12 cellular contexts compared by ENCODE assay signal in genomic region chr16:57484515-57485005, GRCh38. TPM values are rescaled to one million over a fixed set of nuclear protein-coding genes. Genes with fewer than 3 reads are reported as not detected.
DNase-seq lines count a peak whose midpoint lies in the region; ATAC-seq, FAIRE-seq and TF ChIP-seq lines count a peak whose summit lies in the region.
"Had no signal": no experiment of that assay in that cellular context is flagged by ENCODE, and none has a peak within 500 bp of the region (broad histone marks: within the 10 kb centered on the region; RNA-seq: fewer than 3 reads in every experiment).

No MANE protein-coding gene starts in this region.

- H3K9me3 ChIP-seq in BLaER1 (peaks cover 6% of the 10 kb centered on the region), T-helper 17 cell (ENCODE audit: control insufficient read depth, low read length, poor library complexity, severe bottlenecking) (no peaks in the 10 kb centered on the region), kidney (ENCODE audit: control insufficient read depth in 1 of 2, low read length in 2 of 2) (no peaks in the 10 kb centered on the region), smooth muscle cell (replicated peaks; ENCODE audit: low read depth) (no peaks in the 10 kb centered on the region), MM.1S (replicated peaks; ENCODE audit: insufficient read depth, low read length) (no peaks in the 10 kb centered on the region)

- H3K4me1 Mint-ChIP-seq in T-helper 17 cell = peaks cover 11% of the 10 kb centered on the region

- H3K4me2 ChIP-seq in BLaER1 = peak overlapping the region; percentile 94; the same call in 1 of the 2 replicates
- H3K4me2 ChIP-seq in smooth muscle cell = peak overlapping the region; percentile 98
- H3K4me2 ChIP-seq in MM.1S (ENCODE audit: low read depth, low read length) = no peak overlapping the region

- H3K79me2 ChIP-seq in smooth muscle cell (ENCODE audit: low read depth) (peaks cover 63% of the 10 kb centered on the region), MM.1S (ENCODE audit: low read length) (no peaks in the 10 kb centered on the region)

- H2AFZ ChIP-seq in smooth muscle cell (ENCODE audit: low read depth) (no peak overlapping the region), MM.1S (ENCODE audit: low read length) (no peak overlapping the region)

- no peaks in the 10 kb centered on the region for H3K27me3 Mint-ChIP-seq in T-helper 17 cell
- H3K27me3 Mint-ChIP-seq: activated CD4-positive, alpha-beta T cell treated with anti-CD3 and anti-CD28 coated beads, Interleukin-2, amount 10 ng/mL, durations not matched to agents 7 days and 5 days had no signal

- H3K36me3 ChIP-seq in BLaER1 (no peaks in the 10 kb centered on the region), kidney (ENCODE audit: control insufficient read depth in 1 of 2, insufficient read depth in 2 of 2, low read length in 2 of 2) (no peaks in the 10 kb centered on the region), smooth muscle cell (ENCODE audit: low read depth) (no peaks in the 10 kb centered on the region), MM.1S (replicated peaks; ENCODE audit: insufficient read depth, low read length) (no peaks in the 10 kb centered on the region)

- H3F3A ChIP-seq in smooth muscle cell (ENCODE audit: low read depth) (peaks cover 8% of the 10 kb centered on the region), MM.1S (ENCODE audit: insufficient read depth, low read length) (no peaks in the 10 kb centered on the region)

- H3K4me3 Mint-ChIP-seq in T-helper 17 cell = peak overlapping the region; percentile 91

- H3K9ac ChIP-seq in BLaER1 = no peak overlapping the region
- H3K9ac ChIP-seq in kidney (ENCODE audit: low read length in 2 of 2) = peak overlapping the region in 1 of 2 donors; percentile 86
- peak overlapping the region; percentile 93 for H3K9ac ChIP-seq in smooth muscle cell (ENCODE audit: low read depth)
- no peak overlapping the region for H3K9ac ChIP-seq in MM.1S (ENCODE audit: low read length)
- H3K9ac ChIP-seq: KMS-11 had no signal

- H3K36me3 Mint-ChIP-seq in T-helper 17 cell (ENCODE audit: low read depth) = no peaks in the 10 kb centered on the region

- WGBS in smooth muscle cell (ENCODE audit: low lambda C conversion rate) = 51% methylated on average over 7 of the region's 8 CpGs

- no peaks in the 10 kb centered on the region for H3K9me2 ChIP-seq in MM.1S (replicated peaks; ENCODE audit: insufficient read depth, low read length)

- H3K27ac ChIP-seq in BLaER1 (no peak overlapping the region), kidney (ENCODE audit: low read depth in 2 of 2, low read length in 2 of 2) (no peak overlapping the region), smooth muscle cell (ENCODE audit: low read depth) (peak overlapping the region; percentile 3), MM.1S (ENCODE audit: low read length) (no peak overlapping the region)
- H3K27ac ChIP-seq: KMS-11 had no signal

- H3K27me3 ChIP-seq in BLaER1 (no peaks in the 10 kb centered on the region), smooth muscle cell (ENCODE audit: low read depth) (no peaks in the 10 kb centered on the region), MM.1S (replicated peaks; ENCODE audit: insufficient read depth, low read length) (0 out of 2 replicates have a peak, but pooled peaks cover 3% of the 10 kb centered on the region)

- TF ChIP-seq CTCF in kidney (IDR thresholded peaks at IDR 0.05; ENCODE audit: borderline replicate concordance, extremely low read depth, insufficient read depth) = no peak
- TF ChIP-seq CTCF in smooth muscle cell (IDR thresholded peaks at IDR 0.05; ENCODE audit: borderline replicate concordance, insufficient read depth, poor library complexity, severe bottlenecking) = no peak
- no peak for TF ChIP-seq CTCF in GM13977 (IDR thresholded peaks at IDR 0.05; ENCODE audit: extremely low read depth, insufficient read depth, missing control alignments)
- TF ChIP-seq CTCF in MM.1S (IDR thresholded peaks at IDR 0.05; ENCODE audit: low read length) = no peak

- intact Hi-C loops in kidney (cut with DNase I) = no loop called here

- H4K20me1 ChIP-seq in BLaER1 (no peaks in the 10 kb centered on the region), smooth muscle cell (ENCODE audit: low read depth) (peaks cover 35% of the 10 kb centered on the region), MM.1S (ENCODE audit: insufficient read depth, low read length) (no peaks in the 10 kb centered on the region)

- H3K4me1 ChIP-seq in BLaER1 = peaks cover 44% of the 10 kb centered on the region
- H3K4me1 ChIP-seq in kidney (ENCODE audit: control insufficient read depth in 1 of 2, insufficient read depth in 1 of 2, low read depth in 1 of 2, low read length in 2 of 2) = peaks cover 23 to 34% of the 10 kb centered on the region in 2 donors
- peaks cover 9% of the 10 kb centered on the region for H3K4me1 ChIP-seq in smooth muscle cell (ENCODE audit: low read depth)
- peaks cover 4% of the 10 kb centered on the region; the same call in 1 of the 2 replicates for H3K4me1 ChIP-seq in MM.1S (ENCODE audit: low read length)

- in situ Hi-C loops in GM13977 (cut with MboI; ENCODE audit: low pct_unique_long_range_greater_than_20kb, low sequenced_read_pairs, unreplicated experiment) = no loop called here

- DNase-seq in T-helper 17 cell (no peak), kidney (no peak), smooth muscle cell (lab: John Stamatoyannopoulos, UW; ENCODE audit: unreplicated experiment) (no peak), GM13977 (ENCODE audit: low spot score) (no peak), mucosa of gallbladder (ENCODE audit: low spot score) (no peak), MM.1S (no peak)
- DNase-seq: activated CD4-positive, alpha-beta T cell treated with anti-CD3 and anti-CD28 coated beads, Interleukin-2, amount 10 ng/mL, durations not matched to agents 7 days and 5 days; activated T-cell treated with anti-CD3 and anti-CD28 coated beads, Interleukin-2, amount 50 U/mL, for 4 hours; islet precursor cell had no signal

- ATAC-seq in T-helper 17 cell (no peak), HG03521 (IDR thresholded peaks at IDR 0.05; ENCODE audit: unreplicated experiment) (no peak)
- ATAC-seq: activated T-cell treated with anti-CD3 and anti-CD28 coated beads, Interleukin-2, amount 50 U/mL, for 4 hours had no signal

- H3K4me3 ChIP-seq in BLaER1 = no peak overlapping the region
- H3K4me3 ChIP-seq in kidney (ENCODE audit: low read length in 2 of 2) = peak overlapping the region; percentile 68 to 83
- H3K4me3 ChIP-seq in smooth muscle cell = peak overlapping the region; percentile 87
- H3K4me3 ChIP-seq in MM.1S (ENCODE audit: low read length) = no peak overlapping the region

- no peak overlapping the region for H3K27ac Mint-ChIP-seq in T-helper 17 cell
- H3K27ac Mint-ChIP-seq: activated CD4-positive, alpha-beta T cell treated with anti-CD3 and anti-CD28 coated beads, Interleukin-2, amount 10 ng/mL, durations not matched to agents 7 days and 5 days had no signal

- no peak for FAIRE-seq in kidney (lab: Jason Lieb, UNC)

RNA-seq across cellular contexts. Expression of gene DOK4, which starts 1.7 kb away (rescaled TPM):
- total RNA-seq in T-helper 17 cell (1 to 10 TPM; 1.8 to 2.6 TPM), kidney (63.7 TPM), smooth muscle cell (36.5 and 43.5 TPM in 2 replicates), mucosa of gallbladder (123 TPM)
- polyA plus RNA-seq in kidney (ENCODE audit: insufficient read depth, low read depth, low replicate concordance) (57.2 TPM), smooth muscle cell (73.6 and 95.6 TPM in 2 replicates)

RNA-seq across cellular contexts. Expression of gene POLR2C, which starts 22.1 kb away (rescaled TPM):
- total RNA-seq in T-helper 17 cell (10 to 100 TPM; 76.1 to 82.6 TPM), kidney (58.9 TPM), smooth muscle cell (60.9 and 90.0 TPM in 2 replicates), mucosa of gallbladder (65.7 TPM)
- polyA plus RNA-seq in kidney (ENCODE audit: insufficient read depth, low read depth, low replicate concordance) (68.9 TPM), smooth muscle cell (58.0 and 67.3 TPM in 2 replicates)

RNA-seq across cellular contexts. Expression of gene COQ9, which starts 37.3 kb away (rescaled TPM):
- 10 to 100 TPM; 14.2 to 15.3 TPM for total RNA-seq in T-helper 17 cell
- 78.0 TPM for total RNA-seq in kidney
- polyA plus RNA-seq in kidney (ENCODE audit: insufficient read depth, low read depth, low replicate concordance) = 200 TPM
- 34.7 and 38.1 TPM in 2 replicates for total RNA-seq in smooth muscle cell
- polyA plus RNA-seq in smooth muscle cell = 59.7 and 62.1 TPM in 2 replicates
- total RNA-seq in mucosa of gallbladder = 79.8 TPM

RNA-seq across cellular contexts. Expression of gene CIAPIN1, which starts 37.4 kb away (rescaled TPM):
- 10 to 100 TPM; 19.3 to 35.0 TPM for total RNA-seq in T-helper 17 cell
- total RNA-seq in kidney = 53.6 TPM
- polyA plus RNA-seq in kidney (ENCODE audit: insufficient read depth, low read depth, low replicate concordance) = 56.3 TPM
- total RNA-seq in smooth muscle cell = 36.6 and 39.5 TPM in 2 replicates
- 58.1 and 67.4 TPM in 2 replicates for polyA plus RNA-seq in smooth muscle cell
- total RNA-seq in mucosa of gallbladder = 45.4 TPM

RNA-seq across cellular contexts. Expression of gene CCDC102A, which starts 51.8 kb away (rescaled TPM):
- total RNA-seq in T-helper 17 cell (1 to 10 TPM; 3.1 to 4.9 TPM), kidney (11.9 TPM), smooth muscle cell (10.8 and 13.4 TPM in 2 replicates), mucosa of gallbladder (10.2 TPM)
- polyA plus RNA-seq in kidney (ENCODE audit: insufficient read depth, low read depth, low replicate concordance) (5.7 TPM), smooth muscle cell (21.9 and 25.3 TPM in 2 replicates)

Comparison
In these comparisons a context has a peak if more than half of its experiments do, and no peak if none do; other contexts are left out.
1. H3K4me3 ChIP-seq: peak in kidney (2 of 2) and smooth muscle cell (single experiment); none in BLaER1 (single experiment) and MM.1S (single experiment).
2. RNA of gene DOK4, which starts 1.7 kb away (total RNA-seq): 123 TPM in mucosa of gallbladder (single experiment), 63.7 TPM in kidney (single experiment) and 36.5 to 43.5 TPM in smooth muscle cell; 1.8 to 2.6 TPM in T-helper 17 cell; every median in the first group is over 10 times any median in the second.